ENCODE assay signal across 31 cellular contexts in genomic region chr6:161259302-161259701, GRCh38.
"Had no signal": no experiment of that assay in that cellular context is flagged by ENCODE, and none has a peak within 500 bp of the region (broad histone marks: within the 10 kb centered on the region; RNA-seq: fewer than 3 reads in every experiment).

No MANE protein-coding gene starts in this region.

- H3K27ac ChIP-seq: breast epithelium, colonic mucosa, foreskin keratinocyte, gastrocnemius medialis had no signal

- DNase-seq: activated CD4-positive, alpha-beta memory T cell treated with anti-CD3 and anti-CD28 coated beads for 36 hours; activated CD4-positive, alpha-beta T cell treated with anti-CD3 and anti-CD28 coated beads for 36 hours; activated CD4-positive, alpha-beta T cell treated with anti-CD3 and anti-CD28 coated beads, Interleukin-2, amount 10 ng/mL, durations not matched to agents 24 days and 14 days; activated CD4-positive, CD25-positive, alpha-beta regulatory T cell; activated CD4-positive, CD25-positive, alpha-beta regulatory T cell treated with anti-CD3 and anti-CD28 coated beads, Interleukin-2, amount 50 U/mL, for 72 hours; activated CD8-positive, alpha-beta memory T cell treated with anti-CD3 and anti-CD28 coated beads, Interleukin-2, amount 10 ng/mL, durations not matched to agents 7 days and 5 days; activated CD8-positive, alpha-beta memory T cell treated with anti-CD3 and anti-CD28 coated beads, Interleukin-2, amount 50 U/mL, for 4 hours; activated CD8-positive, alpha-beta T cell treated with anti-CD3 and anti-CD28 coated beads, Interleukin-2, amount 10 ng/mL, durations not matched to agents 7 days and 5 days; activated gamma-delta T cell; activated naive CD4-positive, alpha-beta T cell; activated naive CD4-positive, alpha-beta T cell treated with anti-CD3 and anti-CD28 coated beads, Interleukin-2, amount 10 ng/mL, durations not matched to agents 7 days and 5 days; activated naive CD8-positive, alpha-beta T cell treated with anti-CD3 and anti-CD28 coated beads, Interleukin-2, amount 10 ng/mL, durations not matched to agents 7 days and 5 days; activated T-cell treated with anti-CD3 and anti-CD28 coated beads, Interleukin-2, amount 50 U/mL, for 1 hour; activated T-cell treated with anti-CD3 and anti-CD28 coated beads, Interleukin-2, amount 50 U/mL, for 72 hours; central memory CD4-positive, alpha-beta T cell; cerebellar nuclear complex; colonic mucosa; effector memory CD4-positive, alpha-beta T cell; erythroblast; foreskin keratinocyte; gastrocnemius medialis; glutamatergic neuron; heart left ventricle; T-cell had no signal

- H3K27me3 ChIP-seq: ascending aorta, breast epithelium, cardiac muscle cell, colonic mucosa, esophagus muscularis mucosa, foreskin keratinocyte, gastrocnemius medialis, heart left ventricle had no signal

- H3K27ac Mint-ChIP-seq: activated CD4-positive, alpha-beta memory T cell treated with anti-CD3 and anti-CD28 coated beads for 36 hours; activated CD4-positive, alpha-beta T cell treated with anti-CD3 and anti-CD28 coated beads for 36 hours; activated CD4-positive, alpha-beta T cell treated with anti-CD3 and anti-CD28 coated beads, Interleukin-2, amount 10 ng/mL, durations not matched to agents 24 days and 14 days; activated CD8-positive, alpha-beta memory T cell treated with anti-CD3 and anti-CD28 coated beads, Interleukin-2, amount 10 ng/mL, durations not matched to agents 7 days and 5 days; activated CD8-positive, alpha-beta T cell treated with anti-CD3 and anti-CD28 coated beads, Interleukin-2, amount 10 ng/mL, durations not matched to agents 7 days and 5 days; activated naive CD4-positive, alpha-beta T cell treated with anti-CD3 and anti-CD28 coated beads, Interleukin-2, amount 10 ng/mL, durations not matched to agents 7 days and 5 days; activated naive CD4-positive, alpha-beta T cell treated with anti-CD3 and anti-CD28 coated beads, Interleukin-2, amount 50 U/mL, for 72 hours; activated naive CD8-positive, alpha-beta T cell treated with anti-CD3 and anti-CD28 coated beads, Interleukin-2, amount 10 ng/mL, durations not matched to agents 7 days and 5 days; activated T-cell treated with anti-CD3 and anti-CD28 coated beads, Interleukin-2, amount 50 U/mL, for 72 hours; brain; T-cell; T-helper 1 cell treated with Interleukin-12 subunit alpha and Interleukin-12 subunit beta and Interleukin-4 antibody, amounts not matched to agents 30 μg/mL and 1 μg/mL, for 36 hours had no signal

- H3K9me3 Mint-ChIP-seq: activated CD4-positive, alpha-beta memory T cell treated with anti-CD3 and anti-CD28 coated beads for 36 hours; activated CD4-positive, alpha-beta T cell treated with anti-CD3 and anti-CD28 coated beads, Interleukin-2, amount 10 ng/mL, durations not matched to agents 24 days and 14 days; activated naive CD4-positive, alpha-beta T cell treated with anti-CD3 and anti-CD28 coated beads, Interleukin-2, amount 10 ng/mL, durations not matched to agents 7 days and 5 days; activated naive CD4-positive, alpha-beta T cell treated with anti-CD3 and anti-CD28 coated beads, Interleukin-2, amount 50 U/mL, for 72 hours; activated naive CD8-positive, alpha-beta T cell treated with anti-CD3 and anti-CD28 coated beads, Interleukin-2, amount 10 ng/mL, durations not matched to agents 7 days and 5 days; activated T-cell treated with anti-CD3 and anti-CD28 coated beads, Interleukin-2, amount 50 U/mL, for 72 hours; T-cell; T-helper 1 cell treated with Interleukin-12 subunit alpha and Interleukin-12 subunit beta and Interleukin-4 antibody, amounts not matched to agents 30 μg/mL and 1 μg/mL, for 36 hours had no signal

- H3K4me3 Mint-ChIP-seq: activated CD4-positive, alpha-beta memory T cell treated with anti-CD3 and anti-CD28 coated beads for 36 hours; activated CD4-positive, alpha-beta T cell treated with anti-CD3 and anti-CD28 coated beads for 36 hours; activated CD4-positive, alpha-beta T cell treated with anti-CD3 and anti-CD28 coated beads, Interleukin-2, amount 10 ng/mL, durations not matched to agents 24 days and 14 days; activated CD8-positive, alpha-beta memory T cell treated with anti-CD3 and anti-CD28 coated beads, Interleukin-2, amount 10 ng/mL, durations not matched to agents 7 days and 5 days; activated CD8-positive, alpha-beta T cell treated with anti-CD3 and anti-CD28 coated beads, Interleukin-2, amount 10 ng/mL, durations not matched to agents 7 days and 5 days; activated naive CD4-positive, alpha-beta T cell treated with anti-CD3 and anti-CD28 coated beads, Interleukin-2, amount 10 ng/mL, durations not matched to agents 7 days and 5 days; activated naive CD8-positive, alpha-beta T cell treated with anti-CD3 and anti-CD28 coated beads, Interleukin-2, amount 10 ng/mL, durations not matched to agents 7 days and 5 days; activated T-cell treated with anti-CD3 and anti-CD28 coated beads, Interleukin-2, amount 50 U/mL, for 72 hours; brain; T-cell; T-helper 1 cell treated with Interleukin-12 subunit alpha and Interleukin-12 subunit beta and Interleukin-4 antibody, amounts not matched to agents 30 μg/mL and 1 μg/mL, for 36 hours had no signal

- H3K36me3 Mint-ChIP-seq: activated CD4-positive, alpha-beta memory T cell treated with anti-CD3 and anti-CD28 coated beads for 36 hours; activated naive CD4-positive, alpha-beta T cell treated with anti-CD3 and anti-CD28 coated beads, Interleukin-2, amount 10 ng/mL, durations not matched to agents 7 days and 5 days; activated naive CD4-positive, alpha-beta T cell treated with anti-CD3 and anti-CD28 coated beads, Interleukin-2, amount 50 U/mL, for 72 hours; activated naive CD8-positive, alpha-beta T cell treated with anti-CD3 and anti-CD28 coated beads, Interleukin-2, amount 10 ng/mL, durations not matched to agents 7 days and 5 days had no signal

- H3K9me3 ChIP-seq: ascending aorta, breast epithelium, colonic mucosa, esophagus muscularis mucosa, gastrocnemius medialis, heart left ventricle had no signal

- H3K27me3 Mint-ChIP-seq: activated CD4-positive, alpha-beta memory T cell treated with anti-CD3 and anti-CD28 coated beads for 36 hours; activated CD4-positive, alpha-beta T cell treated with anti-CD3 and anti-CD28 coated beads for 36 hours; activated CD4-positive, alpha-beta T cell treated with anti-CD3 and anti-CD28 coated beads, Interleukin-2, amount 10 ng/mL, durations not matched to agents 24 days and 14 days; activated CD8-positive, alpha-beta memory T cell treated with anti-CD3 and anti-CD28 coated beads, Interleukin-2, amount 10 ng/mL, durations not matched to agents 7 days and 5 days; activated naive CD4-positive, alpha-beta T cell treated with anti-CD3 and anti-CD28 coated beads, Interleukin-2, amount 10 ng/mL, durations not matched to agents 7 days and 5 days; activated naive CD8-positive, alpha-beta T cell treated with anti-CD3 and anti-CD28 coated beads, Interleukin-2, amount 10 ng/mL, durations not matched to agents 7 days and 5 days; brain; T-cell had no signal

- H3K4me3 ChIP-seq: ascending aorta, breast epithelium, cardiac muscle cell, colonic mucosa, esophagus muscularis mucosa, gastrocnemius medialis, heart left ventricle had no signal

- H3K36me3 ChIP-seq: ascending aorta, breast epithelium, cardiac muscle cell, colonic mucosa, gastrocnemius medialis had no signal

- H3K4me1 Mint-ChIP-seq: activated CD4-positive, alpha-beta T cell treated with anti-CD3 and anti-CD28 coated beads for 36 hours; activated CD8-positive, alpha-beta memory T cell treated with anti-CD3 and anti-CD28 coated beads, Interleukin-2, amount 10 ng/mL, durations not matched to agents 7 days and 5 days; activated naive CD4-positive, alpha-beta T cell treated with anti-CD3 and anti-CD28 coated beads, Interleukin-2, amount 10 ng/mL, durations not matched to agents 7 days and 5 days had no signal

- ATAC-seq: activated CD4-positive, alpha-beta T cell treated with anti-CD3 and anti-CD28 coated beads for 36 hours; activated CD8-positive, alpha-beta memory T cell treated with anti-CD3 and anti-CD28 coated beads, Interleukin-2, amount 10 ng/mL, durations not matched to agents 7 days and 5 days; activated CD8-positive, alpha-beta T cell treated with anti-CD3 and anti-CD28 coated beads, Interleukin-2, amount 10 ng/mL, durations not matched to agents 7 days and 5 days; activated naive CD4-positive, alpha-beta T cell treated with anti-CD3 and anti-CD28 coated beads, Interleukin-2, amount 50 U/mL, for 72 hours; activated T-cell treated with anti-CD3 and anti-CD28 coated beads, Interleukin-2, amount 50 U/mL, for 72 hours; foreskin keratinocyte; gastrocnemius medialis; heart left ventricle had no signal

- H3K4me1 ChIP-seq: breast epithelium, colonic mucosa, foreskin keratinocyte, gastrocnemius medialis had no signal
